In the genomic region with DNA sequence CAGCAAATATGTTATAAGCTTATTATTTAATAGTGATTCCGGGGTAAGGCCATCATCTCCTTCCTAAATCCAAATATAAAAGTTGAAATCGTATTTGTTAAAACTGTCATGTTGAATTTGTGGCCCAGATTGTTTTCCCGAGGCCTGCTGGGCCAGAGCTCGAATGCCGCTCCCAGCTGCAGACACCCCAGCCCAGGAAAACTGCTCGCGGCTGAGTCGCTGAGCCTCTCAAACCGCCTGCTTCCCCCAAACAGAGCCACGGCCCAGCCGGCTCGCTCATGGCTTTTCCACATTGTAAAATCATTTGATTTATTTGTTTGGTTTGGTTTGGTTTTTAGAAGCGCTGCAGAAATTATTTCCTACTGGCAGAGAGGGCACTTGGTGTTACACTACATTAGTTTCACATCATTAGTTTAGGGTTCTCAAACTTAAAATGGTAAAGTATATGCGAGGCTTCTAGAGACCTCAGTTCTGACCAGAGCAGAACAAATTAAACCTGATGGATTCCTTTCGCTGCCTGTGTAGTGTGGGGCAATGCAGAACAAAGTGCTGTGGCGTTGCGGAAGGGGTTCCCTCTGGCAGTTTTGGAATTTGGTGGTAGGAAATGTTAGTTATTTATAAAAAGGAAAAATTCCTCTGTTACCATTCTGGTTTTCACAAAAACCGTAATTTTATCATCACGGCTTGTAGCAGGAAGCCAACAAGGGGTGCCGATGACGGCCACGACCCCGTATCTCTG, we compare ENCODE assay signal across 9 cellular contexts.
A peak's percentile ranks its signal among the peaks of the same experiment; 100 is the strongest.
DNase-seq lines count a peak whose midpoint lies in the region; TF ChIP-seq lines count a peak whose summit lies in the region.
"Had no signal": no experiment of that assay in that cellular context is flagged by ENCODE, and none has a peak within 500 bp of the region (broad histone marks: within the 10 kb centered on the region; RNA-seq: fewer than 3 reads in every experiment).

No MANE protein-coding gene starts in this region.

- H3K9ac ChIP-seq in MM.1S (ENCODE audit: low read length) (peak overlapping the region; percentile 28; the same call in 1 of the 2 replicates), endocrine pancreas (ENCODE audit: control insufficient read depth, insufficient read depth, low read length) (peak overlapping the region; percentile 61), parathyroid adenoma (no peak overlapping the region)

- H3K9me3 ChIP-seq in MM.1S (replicated peaks; ENCODE audit: insufficient read depth, low read length): no peaks in the 10 kb centered on the region
- H3K9me3 ChIP-seq in endocrine pancreas (ENCODE audit: control insufficient read depth, low read length): no peaks in the 10 kb centered on the region
- no peaks in the 10 kb centered on the region for H3K9me3 ChIP-seq in parathyroid adenoma (ENCODE audit: control insufficient read depth, low read length)
- H3K9me3 ChIP-seq: SJSA1 had no signal

- H3K27ac ChIP-seq in MM.1S (ENCODE audit: low read length): no peak overlapping the region
- H3K27ac ChIP-seq in parathyroid adenoma: no peak overlapping the region
- H3K27ac ChIP-seq: SJSA1 had no signal

- peaks cover 33% of the 10 kb centered on the region for H3K27me3 Mint-ChIP-seq in Calu3 (ENCODE audit: unreplicated experiment)

- no TSS peak for BruUV-seq in Calu3 (replicated peaks; lab: Mats Ljungman, UMichigan)

- H3K79me2 ChIP-seq in MM.1S (ENCODE audit: low read length): no peaks in the 10 kb centered on the region
- no peaks in the 10 kb centered on the region for H3K79me2 ChIP-seq in parathyroid adenoma

- no peaks in the 10 kb centered on the region for H4K20me1 ChIP-seq in MM.1S (ENCODE audit: insufficient read depth, low read length)

- TF ChIP-seq CTCF in Calu3 (IDR thresholded peaks at IDR 0.05; ENCODE audit: unreplicated experiment) (no peak), MM.1S (IDR thresholded peaks at IDR 0.05; ENCODE audit: low read length) (no peak), parathyroid adenoma (IDR thresholded peaks at IDR 0.05) (no peak)

- H3K9me2 ChIP-seq in MM.1S (replicated peaks; ENCODE audit: insufficient read depth, low read length): no peaks in the 10 kb centered on the region

- H2AFZ ChIP-seq in MM.1S (ENCODE audit: low read length) (peak overlapping the region; percentile 88), parathyroid adenoma (peak overlapping the region; percentile 79)

- DNase-seq in Calu3 (no peak), MM.1S (no peak), hypothalamus (lab: John Stamatoyannopoulos, UW) (no peak), RKO (ENCODE audit: low spot score) (no peak), UCSD-AML1 (lab: John Stamatoyannopoulos, UW; ENCODE audit: unreplicated experiment) (no peak), NCI-H446 (lab: John Stamatoyannopoulos, UW) (no peak)

- H3K27me3 ChIP-seq in MM.1S (replicated peaks; ENCODE audit: insufficient read depth, low read length): 0 out of 2 replicates have a peak, but pooled peaks cover 6% of the 10 kb centered on the region
- peaks cover 5% of the 10 kb centered on the region for H3K27me3 ChIP-seq in endocrine pancreas (ENCODE audit: control insufficient read depth, insufficient read depth, low read length)
- no peaks in the 10 kb centered on the region for H3K27me3 ChIP-seq in parathyroid adenoma (ENCODE audit: control insufficient read depth, insufficient read depth, low read length)

- CTCF ChIA-PET in Calu3 (lab: Charles Lee): interaction anchor here (0.7 to 2.2 kb wide), 6 partner anchors 171 to 341 kb away, joined by 3 to 15 read pairs (median 4); no protein-coding TSS in a partner anchor

- H3K4me3 ChIP-seq in MM.1S (ENCODE audit: low read length) (peak overlapping the region; percentile 65), endocrine pancreas (ENCODE audit: control insufficient read depth, insufficient read depth, low read length) (no peak overlapping the region), parathyroid adenoma (ENCODE audit: low read depth, low read length) (no peak overlapping the region)

- intact Hi-C loops in Calu3 (cut with micrococcal nuclease; ENCODE audit: unreplicated experiment): loop anchor here (1.0 to 5.0 kb wide), 3 partner anchors 158 to 273 kb away; partner anchors contain the start of gene PITX1

- peak overlapping the region; percentile 17 for H3K27ac Mint-ChIP-seq in Calu3 (ENCODE audit: unreplicated experiment)

- H3K4me1 Mint-ChIP-seq in Calu3 (ENCODE audit: low read depth, unreplicated experiment): peaks cover 21% of the 10 kb centered on the region

- no peaks in the 10 kb centered on the region for H3K36me3 Mint-ChIP-seq in Calu3 (ENCODE audit: insufficient read depth, unreplicated experiment)

- H3F3A ChIP-seq in MM.1S (ENCODE audit: insufficient read depth, low read length): no peaks in the 10 kb centered on the region

- no peaks in the 10 kb centered on the region for H3K9me3 Mint-ChIP-seq in Calu3 (ENCODE audit: low read depth, unreplicated experiment)

- peak overlapping the region; percentile 95 for H3K4me2 ChIP-seq in MM.1S (ENCODE audit: low read depth, low read length)
- H3K4me2 ChIP-seq in parathyroid adenoma (ENCODE audit: low read length): peak overlapping the region; percentile 75

- H3K4me1 ChIP-seq in MM.1S (ENCODE audit: low read length): no peaks in the 10 kb centered on the region
- no peaks in the 10 kb centered on the region for H3K4me1 ChIP-seq in endocrine pancreas (ENCODE audit: control insufficient read depth, insufficient read depth, low read length)
- H3K4me1 ChIP-seq in parathyroid adenoma: peaks cover 2% of the 10 kb centered on the region

- H3K36me3 ChIP-seq in MM.1S (replicated peaks; ENCODE audit: insufficient read depth, low read length) (no peaks in the 10 kb centered on the region), endocrine pancreas (ENCODE audit: control insufficient read depth, insufficient read depth, low read length) (no peaks in the 10 kb centered on the region), parathyroid adenoma (ENCODE audit: control insufficient read depth, insufficient read depth, low read length) (no peaks in the 10 kb centered on the region)
- H3K36me3 ChIP-seq: SJSA1 had no signal

- peak overlapping the region; percentile 74 for H3K4me3 Mint-ChIP-seq in Calu3 (ENCODE audit: low read depth, unreplicated experiment)
